Comparison of ENCODE assay signal across 12 cellular contexts in the genomic region with DNA sequence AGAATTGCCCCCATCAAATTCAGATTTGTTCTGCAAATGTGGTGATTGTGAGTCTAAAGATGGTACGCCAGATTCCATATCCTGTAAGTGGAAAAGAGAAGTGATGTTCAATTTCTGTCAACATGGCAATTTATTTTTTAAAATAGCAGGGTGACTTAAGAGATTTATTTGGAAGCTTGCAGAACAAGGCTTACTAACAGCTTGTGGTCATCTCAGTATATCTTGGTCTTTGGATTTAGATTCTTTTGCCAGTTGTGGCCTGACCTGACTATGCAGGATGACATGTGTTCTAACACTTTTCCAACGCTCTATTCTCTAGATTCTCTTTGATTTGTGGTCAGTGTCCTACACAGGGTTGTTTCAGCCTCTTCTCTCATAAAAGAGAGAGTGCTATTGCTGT.
A peak's percentile ranks its signal among the peaks of the same experiment; 100 is the strongest.
DNase-seq lines count a peak whose midpoint lies in the region; ATAC-seq and TF ChIP-seq lines count a peak whose summit lies in the region.
"Had no signal": no experiment of that assay in that cellular context is flagged by ENCODE, and none has a peak within 500 bp of the region (broad histone marks: within the 10 kb centered on the region; RNA-seq: fewer than 3 reads in every experiment).

No MANE protein-coding gene starts in this region.

- ATAC-seq in activated CD8-positive, alpha-beta memory T cell treated with anti-CD3 and anti-CD28 coated beads, Interleukin-2, amount 10 ng/mL, durations not matched to agents 7 days and 5 days, result no peak
- ATAC-seq in Panc1, result no peak
- ATAC-seq in effector memory CD8-positive, alpha-beta T cell (replicated peaks), result no peak
- ATAC-seq in mucosa of descending colon, result no peak
- no peak for ATAC-seq in HG02623 (IDR thresholded peaks at IDR 0.05; ENCODE audit: unreplicated experiment)

- no peak for DNase-seq in activated CD8-positive, alpha-beta memory T cell treated with anti-CD3 and anti-CD28 coated beads, Interleukin-2, amount 10 ng/mL, durations not matched to agents 7 days and 5 days
- DNase-seq in activated CD8-positive, alpha-beta memory T cell treated with anti-CD3 and anti-CD28 coated beads, Interleukin-2, amount 50 U/mL, for 4 hours, result no peak
- DNase-seq in Panc1 (ENCODE audit: low read depth, low spot score), result no peak
- no peak for DNase-seq in effector memory CD8-positive, alpha-beta T cell
- peak; percentile 46 for DNase-seq in renal cortical epithelial cell (ENCODE audit: low read depth)
- no peak for DNase-seq in mucosa of descending colon
- DNase-seq in erythroblast (lab: John Stamatoyannopoulos, UW), result no peak
- DNase-seq: AML-193, small intestine had no signal

- H3K9me3 Mint-ChIP-seq in activated CD8-positive, alpha-beta memory T cell treated with anti-CD3 and anti-CD28 coated beads, Interleukin-2, amount 10 ng/mL, durations not matched to agents 7 days and 5 days (ENCODE audit: low read depth), result no peaks in the 10 kb centered on the region
- peaks cover 2 to 7% of the 10 kb centered on the region in 2 donors for H3K9me3 Mint-ChIP-seq in effector memory CD8-positive, alpha-beta T cell

- H3K27ac ChIP-seq in Panc1 (ENCODE audit: low read length), result peak overlapping the region; percentile 91
- H3K27ac ChIP-seq: KMS-11 had no signal

- CTCF ChIA-PET in activated CD8-positive, alpha-beta memory T cell treated with anti-CD3 and anti-CD28 coated beads, Interleukin-2, amount 10 ng/mL, durations not matched to agents 7 days and 5 days (lab: Charles Lee), result no interaction called here
- CTCF ChIA-PET in Panc1 (lab: Charles Lee), result no interaction called here

- peak overlapping the region; percentile 91 for H3K27ac Mint-ChIP-seq in activated CD8-positive, alpha-beta memory T cell treated with anti-CD3 and anti-CD28 coated beads, Interleukin-2, amount 10 ng/mL, durations not matched to agents 7 days and 5 days
- peak overlapping the region; percentile 87 to 93 for H3K27ac Mint-ChIP-seq in effector memory CD8-positive, alpha-beta T cell
- H3K27ac Mint-ChIP-seq: nephron had no signal

- intact Hi-C loops in Panc1 (cut with micrococcal nuclease; ENCODE audit: unreplicated experiment) (no loop called here), mucosa of descending colon (cut with DNase I, micrococcal nuclease) (no loop called here)

- H3K36me3 ChIP-seq in Panc1 (ENCODE audit: control insufficient read depth, insufficient read depth, low read length) (peaks cover 2% of the 10 kb centered on the region; the same call in 1 of the 2 replicates), mucosa of descending colon (ENCODE audit: low read depth) (no peaks in the 10 kb centered on the region)

- peaks cover 10% of the 10 kb centered on the region for H3K36me3 Mint-ChIP-seq in activated CD8-positive, alpha-beta memory T cell treated with anti-CD3 and anti-CD28 coated beads, Interleukin-2, amount 10 ng/mL, durations not matched to agents 7 days and 5 days
- H3K36me3 Mint-ChIP-seq in effector memory CD8-positive, alpha-beta T cell (ENCODE audit: insufficient read depth), result no peaks in the 10 kb centered on the region

- in situ Hi-C loops in Panc1 (cut with HindIII; ENCODE audit: low pct_unique_long_range_greater_than_20kb, low sequenced_read_pairs), result no loop called here

- H3K27me3 Mint-ChIP-seq in activated CD8-positive, alpha-beta memory T cell treated with anti-CD3 and anti-CD28 coated beads, Interleukin-2, amount 10 ng/mL, durations not matched to agents 7 days and 5 days, result peaks cover 10% of the 10 kb centered on the region
- H3K27me3 Mint-ChIP-seq in effector memory CD8-positive, alpha-beta T cell, result no peaks in the 10 kb centered on the region

- no peak for TF ChIP-seq POLR2A in erythroblast (IDR thresholded peaks at IDR 0.05; ENCODE audit: low read length)

- H3K4me1 ChIP-seq in Panc1 (ENCODE audit: control insufficient read depth, insufficient read depth, low read length) (peaks cover 68% of the 10 kb centered on the region), mucosa of descending colon (ENCODE audit: low read depth) (no peaks in the 10 kb centered on the region)

- no TSS peak for BruUV-seq in Panc1 (replicated peaks; lab: Mats Ljungman, UMichigan)

- TF ChIP-seq CTCF in Panc1 (IDR thresholded peaks at IDR 0.05), result no peak
- no peak for TF ChIP-seq CTCF in mucosa of descending colon (IDR thresholded peaks at IDR 0.05)

- H3K4me1 Mint-ChIP-seq in activated CD8-positive, alpha-beta memory T cell treated with anti-CD3 and anti-CD28 coated beads, Interleukin-2, amount 10 ng/mL, durations not matched to agents 7 days and 5 days, result peaks cover 38% of the 10 kb centered on the region
- peaks cover 15 to 35% of the 10 kb centered on the region in 2 donors for H3K4me1 Mint-ChIP-seq in effector memory CD8-positive, alpha-beta T cell (ENCODE audit: low read depth in 2 of 2)

- H3K9me3 ChIP-seq in Panc1 (ENCODE audit: control insufficient read depth, insufficient read depth, low read depth, low read length) (peaks cover 5% of the 10 kb centered on the region; the same call in 1 of the 2 replicates), mucosa of descending colon (no peaks in the 10 kb centered on the region)

- POLR2A ChIA-PET in Panc1 (lab: Charles Lee), result no interaction called here

- H3K27me3 ChIP-seq in Panc1 (ENCODE audit: control insufficient read depth, insufficient read depth, low read length), result no peaks in the 10 kb centered on the region

- H3K4me3 Mint-ChIP-seq in activated CD8-positive, alpha-beta memory T cell treated with anti-CD3 and anti-CD28 coated beads, Interleukin-2, amount 10 ng/mL, durations not matched to agents 7 days and 5 days, result no peak overlapping the region
- peak overlapping the region; percentile 55 to 63 for H3K4me3 Mint-ChIP-seq in effector memory CD8-positive, alpha-beta T cell
- H3K4me3 Mint-ChIP-seq: nephron had no signal

- no peak overlapping the region for H3K4me3 ChIP-seq in Panc1 (ENCODE audit: low read depth in 2 of 2, low read length in 2 of 2)
- H3K4me3 ChIP-seq in mucosa of descending colon, result no peak overlapping the region
